Comparison of ENCODE assay signal across 1 cellular context in genomic region chr11:10528121-10528520, GRCh38.
TF ChIP-seq lines count a peak whose summit lies in the region.

No MANE protein-coding gene starts in this region.

TF ChIP-seq in IMR-90, 13 proteins besides CTCF, POLR2A, EP300 and RAD21:
- TF ChIP-seq MAZ (IDR thresholded peaks at IDR 0.05; ENCODE audit: borderline replicate concordance, low read depth, low read length): no peak
- TF ChIP-seq ELK1 (IDR thresholded peaks at IDR 0.05; ENCODE audit: borderline replicate concordance, low read depth, low read length): no peak
- TF ChIP-seq CHD1 (IDR thresholded peaks at IDR 0.05; ENCODE audit: low read depth, low read length): no peak
- no peak for TF ChIP-seq NFE2L2 (IDR thresholded peaks at IDR 0.05; ENCODE audit: low read depth, low read length)
- TF ChIP-seq RFX5 (IDR thresholded peaks at IDR 0.05; ENCODE audit: low read depth, low read length): no peak
- TF ChIP-seq BHLHE40 (IDR thresholded peaks at IDR 0.05; ENCODE audit: low read depth, low read length): no peak
TF ChIP-seq in IMR-90: peak in this region for 0.
